ENCODE assay signal across 26 cellular contexts in genomic region chr14:100085451-100085850, GRCh38. TPM values are rescaled to one million over a fixed set of nuclear protein-coding genes. Genes with fewer than 3 reads are reported as not detected.
A peak's percentile ranks its signal among the peaks of the same experiment; 100 is the strongest.
DNase-seq lines count a peak whose midpoint lies in the region; ATAC-seq and TF ChIP-seq lines count a peak whose summit lies in the region.
"Had no signal": no experiment of that assay in that cellular context is flagged by ENCODE, and none has a peak within 500 bp of the region (broad histone marks: within the 10 kb centered on the region; RNA-seq: fewer than 3 reads in every experiment).

No MANE protein-coding gene starts in this region.

- H3K79me1 ChIP-seq in H9 (ENCODE audit: insufficient read depth, low read depth, low read length, poor library complexity, severe bottlenecking): no peaks in the 10 kb centered on the region

- peaks cover 94 to 99% (median 97%) of the 10 kb centered on the region in 3 donors for H3K4me1 Mint-ChIP-seq in T-cell
- H3K4me1 Mint-ChIP-seq in natural killer cell treated with Interleukin-12 subunit alpha and Interleukin-12 subunit beta and Interleukin-15 and Interleukin-18, amount 100 ng/mL, for 72 hours (ENCODE audit: low read depth in 2 of 2): peaks cover 67 to 86% of the 10 kb centered on the region in 2 donors
- peaks cover under 1 to 3% of the 10 kb centered on the region in 2 experiments; a peak in 3 of 4 replicates for H3K4me1 Mint-ChIP-seq in H9
- peaks cover 23% of the 10 kb centered on the region for H3K4me1 Mint-ChIP-seq in chondrocyte (ENCODE audit: low read depth)

- no peak overlapping the region for H3K23ac ChIP-seq in H9 (ENCODE audit: insufficient read length, low read depth, low read length)

- no peak overlapping the region for H2BK5ac ChIP-seq in H9 (ENCODE audit: insufficient read length, low read length)

- no peak overlapping the region for H3K14ac ChIP-seq in H9 (ENCODE audit: insufficient read depth, low read length)

- WGBS in H9 (ENCODE audit: extremely low coverage, insufficient read length, low lambda C conversion rate): no CpG with 5 or more reads among the region's 5 CpGs

- no peak for ATAC-seq in T-cell (replicated peaks in 1 of 4)
- ATAC-seq in activated naive CD4-positive, alpha-beta T cell treated with anti-CD3 and anti-CD28 coated beads, Interleukin-2, amount 50 U/mL, for 72 hours: no peak
- ATAC-seq in natural killer cell treated with Interleukin-12 subunit alpha and Interleukin-12 subunit beta and Interleukin-15 and Interleukin-18, amount 100 ng/mL, for 72 hours: no peak
- ATAC-seq: gastrocnemius medialis, sciatic nerve had no signal

- H3K4me1 ChIP-seq in H9 (ENCODE audit: insufficient read depth, low read length): no peaks in the 10 kb centered on the region
- H3K4me1 ChIP-seq: gastrocnemius medialis, uterus had no signal

- H2BK15ac ChIP-seq in H9 (ENCODE audit: low read depth, low read length): no peak overlapping the region

- H3K27me3 ChIP-seq in H9 (ENCODE audit: insufficient read depth, low read length): no peaks in the 10 kb centered on the region
- H3K27me3 ChIP-seq: BLaER1 treated with 17β-estradiol and CSF1 and Interleukin-3, amounts not matched to agents 10 nM and 100 nM; gastrocnemius medialis; neutrophil; Peyer's patch; uterus had no signal

- H4K8ac ChIP-seq in H9 (replicated peaks; ENCODE audit: insufficient read length, low read depth, low read length): no peak overlapping the region

- no peak overlapping the region for H4K91ac ChIP-seq in H9 (ENCODE audit: insufficient read length, low read depth, low read length)

- no peak overlapping the region for H3K9ac ChIP-seq in H9 (ENCODE audit: extremely low read depth, insufficient read length, low read length)
- H3K9ac ChIP-seq: BLaER1 treated with 17β-estradiol and CSF1 and Interleukin-3, amounts not matched to agents 10 nM and 100 nM; KMS-11 had no signal

- H3T11ph ChIP-seq in H9 (ENCODE audit: low read length): no peak overlapping the region

- no peak overlapping the region for H3K18ac ChIP-seq in H9 (ENCODE audit: insufficient read length, low read depth, low read length)

- no peak overlapping the region for H2BK120ac ChIP-seq in H9 (ENCODE audit: low read depth, low read length, poor library complexity, severe bottlenecking)

- H3K9me3 ChIP-seq in H9 (ENCODE audit: control insufficient read depth, low read depth, low read length): no peaks in the 10 kb centered on the region
- H3K9me3 ChIP-seq: BLaER1 treated with 17β-estradiol and CSF1 and Interleukin-3, amounts not matched to agents 10 nM and 100 nM; gastrocnemius medialis; neutrophil; Peyer's patch; thoracic aorta; uterus had no signal

- no peak overlapping the region for H2BK20ac ChIP-seq in H9 (ENCODE audit: low read depth, low read length, poor library complexity, severe bottlenecking)

- CTCF ChIA-PET in T-cell (lab: Charles Lee): interaction anchor here (1.0 to 1.9 kb wide), 3 partner anchors 15 to 23 kb away, joined by 3 to 6 read pairs (median 3); partner anchors contain the start of gene EVL (in 1 of the 2)

- H3K36me3 Mint-ChIP-seq in T-cell: peaks cover 69% of the 10 kb centered on the region
- peaks cover 56 to 69% of the 10 kb centered on the region in 2 donors for H3K36me3 Mint-ChIP-seq in activated naive CD4-positive, alpha-beta T cell treated with anti-CD3 and anti-CD28 coated beads, Interleukin-2, amount 50 U/mL, for 72 hours
- H3K36me3 Mint-ChIP-seq in natural killer cell treated with Interleukin-12 subunit alpha and Interleukin-12 subunit beta and Interleukin-15 and Interleukin-18, amount 100 ng/mL, for 72 hours: peaks cover 38% of the 10 kb centered on the region
- H3K36me3 Mint-ChIP-seq in H9 (ENCODE audit: insufficient read depth in 1 of 3, low read depth in 3 of 3): peaks cover 3 to 7% (median 6%) of the 10 kb centered on the region in 3 experiments; a peak in 5 of 7 replicates
- peaks cover 14% of the 10 kb centered on the region for H3K36me3 Mint-ChIP-seq in chondrocyte (ENCODE audit: low read depth)

- TF ChIP-seq CTCF in H9 (conservative IDR thresholded peaks at IDR 0.05) (no peak), chondrocyte (IDR thresholded peaks at IDR 0.05) (no peak)

- H2AK5ac ChIP-seq in H9 (ENCODE audit: insufficient read length, low read length): no peak overlapping the region

- no peak overlapping the region for H2BK12ac ChIP-seq in H9 (ENCODE audit: insufficient read length, low read depth, low read length)

- no peaks in the 10 kb centered on the region for H3K27me3 Mint-ChIP-seq in T-cell
- no peaks in the 10 kb centered on the region for H3K27me3 Mint-ChIP-seq in natural killer cell treated with Interleukin-12 subunit alpha and Interleukin-12 subunit beta and Interleukin-15 and Interleukin-18, amount 100 ng/mL, for 72 hours
- no peaks in the 10 kb centered on the region; the same call in 1 of the 2 replicates for H3K27me3 Mint-ChIP-seq in H9 (ENCODE audit: low read depth)
- H3K27me3 Mint-ChIP-seq in chondrocyte (ENCODE audit: low read depth): no peaks in the 10 kb centered on the region
- H3K27me3 Mint-ChIP-seq: activated B cell treated with CpG ODN at 0.5 μM for 24 hours; dendritic cell treated with granulocyte-macrophage colony-stimulating factor and Interleukin-4, amounts not matched to agents 40 ng/mL and 50 ng/mL, for 4 days; memory B cell; progenitor cell of endocrine pancreas had no signal

- no peak overlapping the region for H2AFZ ChIP-seq in H9 (ENCODE audit: low read length)

- H3K23me2 ChIP-seq in H9 (ENCODE audit: insufficient read length, low read depth, low read length, poor library complexity, severe bottlenecking): no peaks in the 10 kb centered on the region

- peak overlapping the region in 2 of 3 donors; percentile 49 to 87 for H3K4me3 Mint-ChIP-seq in T-cell
- no peak overlapping the region for H3K4me3 Mint-ChIP-seq in natural killer cell treated with Interleukin-12 subunit alpha and Interleukin-12 subunit beta and Interleukin-15 and Interleukin-18, amount 100 ng/mL, for 72 hours
- H3K4me3 Mint-ChIP-seq in H9: no peak overlapping the region
- no peak overlapping the region for H3K4me3 Mint-ChIP-seq in chondrocyte (ENCODE audit: unreplicated experiment)
- H3K4me3 Mint-ChIP-seq: activated B cell treated with CpG ODN at 0.5 μM for 24 hours; dendritic cell treated with granulocyte-macrophage colony-stimulating factor and Interleukin-4, amounts not matched to agents 40 ng/mL and 50 ng/mL, for 4 days; memory B cell had no signal

- no peak overlapping the region for H3K4ac ChIP-seq in H9 (ENCODE audit: low read depth, low read length)

- H4K20me1 ChIP-seq in H9 (ENCODE audit: control insufficient read depth, insufficient read depth, insufficient read length): no peaks in the 10 kb centered on the region

- no peak overlapping the region for H4K5ac ChIP-seq in H9 (ENCODE audit: insufficient read length, low read depth, low read length)

- H3K9me3 Mint-ChIP-seq in T-cell: no peaks in the 10 kb centered on the region
- H3K9me3 Mint-ChIP-seq in activated naive CD4-positive, alpha-beta T cell treated with anti-CD3 and anti-CD28 coated beads, Interleukin-2, amount 50 U/mL, for 72 hours: peaks cover 0 to 5% of the 10 kb centered on the region in 2 donors
- no peaks in the 10 kb centered on the region for H3K9me3 Mint-ChIP-seq in natural killer cell treated with Interleukin-12 subunit alpha and Interleukin-12 subunit beta and Interleukin-15 and Interleukin-18, amount 100 ng/mL, for 72 hours
- no peaks in the 10 kb centered on the region for H3K9me3 Mint-ChIP-seq in H9
- H3K9me3 Mint-ChIP-seq in chondrocyte (ENCODE audit: low read depth): no peaks in the 10 kb centered on the region
- H3K9me3 Mint-ChIP-seq: activated B cell treated with CpG ODN at 0.5 μM for 24 hours; dendritic cell treated with granulocyte-macrophage colony-stimulating factor and Interleukin-4, amounts not matched to agents 40 ng/mL and 50 ng/mL, for 4 days; memory B cell had no signal

- H3K4me2 ChIP-seq in H9 (ENCODE audit: insufficient read depth, insufficient read length, low read length): no peak overlapping the region
- H3K4me2 ChIP-seq: BLaER1 treated with 17β-estradiol and CSF1 and Interleukin-3, amounts not matched to agents 10 nM and 100 nM; KMS-11 had no signal

- H3K56ac ChIP-seq in H9 (ENCODE audit: insufficient read length, low read depth, low read length): no peak overlapping the region

- H3K27ac Mint-ChIP-seq in T-cell (peak overlapping the region; percentile 95 to 97), H9 (no peak overlapping the region), chondrocyte (ENCODE audit: unreplicated experiment) (no peak overlapping the region)
- H3K27ac Mint-ChIP-seq in activated naive CD4-positive, alpha-beta T cell treated with anti-CD3 and anti-CD28 coated beads, Interleukin-2, amount 50 U/mL, for 72 hours: peak overlapping the region; percentile 79 to 92
- peak overlapping the region; percentile 93 to 99 for H3K27ac Mint-ChIP-seq in natural killer cell treated with Interleukin-12 subunit alpha and Interleukin-12 subunit beta and Interleukin-15 and Interleukin-18, amount 100 ng/mL, for 72 hours
- H3K27ac Mint-ChIP-seq: progenitor cell of endocrine pancreas had no signal

- peak; percentile 44 for DNase-seq in activated effector memory CD4-positive, alpha-beta T cell treated with anti-CD3 and anti-CD28 coated beads, Interleukin-2, amount 50 U/mL, for 16 hours
- DNase-seq in activated effector memory CD4-positive, alpha-beta T cell treated with Interleukin-2 at 50 U/mL for 16 hours: no peak
- DNase-seq in T-cell: no peak
- DNase-seq in activated naive CD4-positive, alpha-beta T cell treated with anti-CD3 and anti-CD28 coated beads, Interleukin-2, amount 50 U/mL, for 72 hours (ENCODE audit: low spot score in 2 of 2): no peak
- no peak for DNase-seq in natural killer cell treated with Interleukin-12 subunit alpha and Interleukin-12 subunit beta and Interleukin-15 and Interleukin-18, amount 100 ng/mL, for 72 hours (ENCODE audit: low spot score)
- no peak for DNase-seq in AG08396 (ENCODE audit: low spot score)
- no peak for DNase-seq in H9
- DNase-seq in chondrocyte (ENCODE audit: low spot score): no peak
- DNase-seq: activated B cell treated with CpG ODN at 0.5 μM for 24 hours; gastrocnemius medialis; NCI-H1417; NCI-H2029 treated with DMSO at 0.1 percent for 48 hours; NCI-H2227 treated with DMSO at 0.1 percent for 48 hours; Peyer's patch; SHP77 treated with DMSO at 0.1 percent for 48 hours; stimulated activated CD4-positive, alpha-beta T cell treated with anti-CD3 and anti-CD28 coated beads, Interleukin-4, amount 100 ng/mL, for 24 hours; stimulated activated naive CD4-positive, alpha-beta T cell; uterus had no signal

- H3K27ac ChIP-seq in H9 (ENCODE audit: insufficient read length, low read depth, low read length): no peak overlapping the region
- H3K27ac ChIP-seq: BLaER1 treated with 17β-estradiol and CSF1 and Interleukin-3, amounts not matched to agents 10 nM and 100 nM; gastrocnemius medialis; KMS-11; neutrophil; Peyer's patch; thoracic aorta; uterus had no signal

- no peaks in the 10 kb centered on the region; the same call in 1 of the 2 replicates for H3K79me2 ChIP-seq in H9 (ENCODE audit: insufficient read depth, low read length)

- POLR2A ChIA-PET in T-cell (lab: Charles Lee): interaction anchor here (1.1 to 2.4 kb wide), 2 partner anchors 14 to 15 kb away, joined by 3 to 7 read pairs; no protein-coding TSS in a partner anchor

RNA-seq across cellular contexts. Expression of gene EVL, which starts 20.2 kb away (rescaled TPM):
- total RNA-seq in T-cell (1,000 to 10,000 TPM; 1,049 to 1,157 (median 1,125) TPM), H9 (2021) (53.2 and 55.1 TPM in 2 replicates), chondrocyte (98.9 to 112 TPM (median 104 TPM) in 3 replicates)
- total RNA-seq in activated naive CD4-positive, alpha-beta T cell treated with anti-CD3 and anti-CD28 coated beads, Interleukin-2, amount 50 U/mL, for 72 hours: 100 to 1,000 TPM; 342 to 426 TPM
- total RNA-seq in natural killer cell treated with Interleukin-12 subunit alpha and Interleukin-12 subunit beta and Interleukin-15 and Interleukin-18, amount 100 ng/mL, for 72 hours: 100 to 1,000 TPM; 109 to 232 TPM

Comparison
In these comparisons a context has a peak if more than half of its experiments do, and no peak if none do; other contexts are left out.
1. H3K27ac Mint-ChIP-seq: peak in T-cell (2 of 2), activated naive CD4-positive, alpha-beta T cell treated with anti-CD3 and anti-CD28 coated beads, Interleukin-2, amount 50 U/mL, for 72 hours (2 of 2) and natural killer cell treated with Interleukin-12 subunit alpha and Interleukin-12 subunit beta and Interleukin-15 and Interleukin-18, amount 100 ng/mL, for 72 hours (2 of 2); none in H9 (0 of 3) and chondrocyte (single experiment).
2. H3K4me3 Mint-ChIP-seq: peak in T-cell (2 of 3); none in natural killer cell treated with Interleukin-12 subunit alpha and Interleukin-12 subunit beta and Interleukin-15 and Interleukin-18, amount 100 ng/mL, for 72 hours (single experiment), H9 (0 of 2) and chondrocyte (single experiment).